Comparison of ENCODE assay signal across 18 cellular contexts in genomic region chr4:147108409-147108808, GRCh38.
"Had no signal": no experiment of that assay in that cellular context is flagged by ENCODE, and none has a peak within 500 bp of the region (broad histone marks: within the 10 kb centered on the region; RNA-seq: fewer than 3 reads in every experiment).

No MANE protein-coding gene starts in this region.

- ATAC-seq: activated CD4-positive, alpha-beta T cell treated with anti-CD3 and anti-CD28 coated beads for 36 hours; effector memory CD8-positive, alpha-beta T cell; gastrocnemius medialis; heart right ventricle; left ventricle myocardium superior; stimulated activated naive CD8-positive, alpha-beta T cell treated with anti-CD3 and anti-CD28 coated beads, Interleukin-15, amount 100 ng/mL, for 72 hours had no signal

- H3K4me3 Mint-ChIP-seq: activated CD4-positive, alpha-beta memory T cell treated with anti-CD3 and anti-CD28 coated beads, Interleukin-2, amount 10 ng/mL, durations not matched to agents 7 days and 5 days; activated CD4-positive, alpha-beta T cell treated with anti-CD3 and anti-CD28 coated beads for 36 hours; dendritic cell treated with granulocyte-macrophage colony-stimulating factor and Interleukin-4, amounts not matched to agents 40 ng/mL and 50 ng/mL, for 4 days; effector memory CD8-positive, alpha-beta T cell; neural progenitor cell; stimulated activated naive CD8-positive, alpha-beta T cell treated with anti-CD3 and anti-CD28 coated beads, Interleukin-15, amount 100 ng/mL, for 72 hours had no signal

- H3K27me3 Mint-ChIP-seq: activated CD4-positive, alpha-beta memory T cell treated with anti-CD3 and anti-CD28 coated beads, Interleukin-2, amount 10 ng/mL, durations not matched to agents 7 days and 5 days; dendritic cell treated with granulocyte-macrophage colony-stimulating factor and Interleukin-4, amounts not matched to agents 40 ng/mL and 50 ng/mL, for 4 days had no signal

- H3K4me2 ChIP-seq: neural progenitor cell had no signal

- H3K4me1 Mint-ChIP-seq: activated CD4-positive, alpha-beta memory T cell treated with anti-CD3 and anti-CD28 coated beads, Interleukin-2, amount 10 ng/mL, durations not matched to agents 7 days and 5 days; activated CD4-positive, alpha-beta T cell treated with anti-CD3 and anti-CD28 coated beads for 36 hours; stimulated activated naive CD8-positive, alpha-beta T cell treated with anti-CD3 and anti-CD28 coated beads, Interleukin-15, amount 100 ng/mL, for 72 hours had no signal

- H3K36me3 Mint-ChIP-seq: neural progenitor cell had no signal

- H3K4me3 ChIP-seq: gastrocnemius medialis, heart right ventricle, neural progenitor cell, ovary, uterus had no signal

- H3K4me1 ChIP-seq: neural progenitor cell, uterus had no signal

- H3K9me3 ChIP-seq: gastrocnemius medialis, heart right ventricle, ovary, uterus had no signal

- H2AFZ ChIP-seq: neural progenitor cell had no signal

- H3K27me3 ChIP-seq: gastrocnemius medialis, heart right ventricle, neural progenitor cell, ovary, uterus had no signal

- H3K27ac ChIP-seq: gastrocnemius medialis, heart right ventricle, neural progenitor cell, ovary, uterus, VCaP had no signal

- H3K9ac ChIP-seq: neural progenitor cell had no signal

- H3K36me3 ChIP-seq: gastrocnemius medialis, heart right ventricle, neural progenitor cell, ovary, uterus had no signal

- H3K27ac Mint-ChIP-seq: activated CD4-positive, alpha-beta memory T cell treated with anti-CD3 and anti-CD28 coated beads, Interleukin-2, amount 10 ng/mL, durations not matched to agents 7 days and 5 days; activated CD4-positive, alpha-beta T cell treated with anti-CD3 and anti-CD28 coated beads for 36 hours; dendritic cell treated with granulocyte-macrophage colony-stimulating factor and Interleukin-4, amounts not matched to agents 40 ng/mL and 50 ng/mL, for 4 days; effector memory CD8-positive, alpha-beta T cell; neural progenitor cell; stimulated activated naive CD8-positive, alpha-beta T cell treated with anti-CD3 and anti-CD28 coated beads, Interleukin-15, amount 100 ng/mL, for 72 hours had no signal

- H3K9me3 Mint-ChIP-seq: activated CD4-positive, alpha-beta memory T cell treated with anti-CD3 and anti-CD28 coated beads, Interleukin-2, amount 10 ng/mL, durations not matched to agents 7 days and 5 days; effector memory CD8-positive, alpha-beta T cell had no signal

- DNase-seq: activated CD4-positive, alpha-beta memory T cell treated with anti-CD3 and anti-CD28 coated beads, Interleukin-2, amount 10 ng/mL, durations not matched to agents 7 days and 5 days; activated CD4-positive, alpha-beta T cell treated with anti-CD3 and anti-CD28 coated beads for 36 hours; central memory CD4-positive, alpha-beta T cell; effector memory CD8-positive, alpha-beta T cell; gastrocnemius medialis; heart right ventricle; kidney; left ventricle myocardium superior; mesendoderm; ovary; stimulated activated CD4-positive, alpha-beta T cell treated with anti-CD3 and anti-CD28 coated beads, Interleukin-15, amount 100 ng/mL, for 24 hours; stimulated activated CD4-positive, alpha-beta T cell treated with anti-CD3 and anti-CD28 coated beads, Interleukin-4, amount 100 ng/mL, for 24 hours; stimulated activated naive CD8-positive, alpha-beta T cell treated with anti-CD3 and anti-CD28 coated beads, Interleukin-15, amount 100 ng/mL, for 72 hours; T-helper 9 cell; uterus had no signal
